Comparison of ENCODE assay signal across 18 cellular contexts in genomic region chr12:120099738-120100137, GRCh38. TPM values are rescaled to one million over a fixed set of nuclear protein-coding genes. Genes with fewer than 3 reads are reported as not detected.
DNase-seq lines count a peak whose midpoint lies in the region; ATAC-seq, FAIRE-seq and TF ChIP-seq lines count a peak whose summit lies in the region.
"Had no signal": no experiment of that assay in that cellular context is flagged by ENCODE, and none has a peak within 500 bp of the region (broad histone marks: within the 10 kb centered on the region; RNA-seq: fewer than 3 reads in every experiment).

No MANE protein-coding gene starts in this region.

- no peak for DNase-seq in T-helper 1 cell
- no peak for DNase-seq in CD4-positive, alpha-beta T cell
- DNase-seq in astrocyte (ENCODE audit: low read depth), result no peak
- DNase-seq in neuronal stem cell (ENCODE audit: low spot score), result no peak
- no peak for DNase-seq in activated CD8-positive, alpha-beta memory T cell treated with anti-CD3 and anti-CD28 coated beads for 24 hours
- DNase-seq in left lobe of liver (ENCODE audit: low spot score), result no peak
- DNase-seq in NCI-H82 (lab: John Stamatoyannopoulos, UW), result no peak
- DNase-seq: Caco-2, DMS53, IMR-90, Kasumi-1, NCI-H187 treated with DMSO at 0.1 percent for 48 hours, NCI-H2171 treated with DMSO at 0.1 percent for 48 hours, NCI-H510A had no signal

- H3K4ac ChIP-seq in neuronal stem cell (ENCODE audit: low read length), result no peak overlapping the region

- peak overlapping the region; percentile 39 for H3K27ac Mint-ChIP-seq in T-helper 1 cell treated with Interleukin-12 subunit alpha and Interleukin-12 subunit beta and Interleukin-4 antibody, amounts not matched to agents 30 μg/mL and 1 μg/mL, for 36 hours
- H3K27ac Mint-ChIP-seq in CD4-positive, alpha-beta T cell, result no peak overlapping the region
- peak overlapping the region; percentile 58 for H3K27ac Mint-ChIP-seq in astrocyte (ENCODE audit: unreplicated experiment)

- H3K18ac ChIP-seq in neuronal stem cell (ENCODE audit: low read length), result no peak overlapping the region

- no peak overlapping the region for H2BK5ac ChIP-seq in neuronal stem cell (ENCODE audit: low read length)

- H3K36me3 Mint-ChIP-seq in T-helper 1 cell treated with Interleukin-12 subunit alpha and Interleukin-12 subunit beta and Interleukin-4 antibody, amounts not matched to agents 30 μg/mL and 1 μg/mL, for 36 hours (ENCODE audit: low read depth), result peaks cover 16% of the 10 kb centered on the region
- H3K36me3 Mint-ChIP-seq in CD4-positive, alpha-beta T cell (ENCODE audit: low read depth), result peaks cover 79% of the 10 kb centered on the region
- peaks cover 9% of the 10 kb centered on the region for H3K36me3 Mint-ChIP-seq in astrocyte (ENCODE audit: low read depth, unreplicated experiment)

- peaks cover 19% of the 10 kb centered on the region for H3K36me3 ChIP-seq in astrocyte (ENCODE audit: insufficient read depth, low read length)
- H3K36me3 ChIP-seq in neuronal stem cell (replicated peaks in 1 of 2; ENCODE audit: control insufficient read depth in 2 of 2, insufficient read depth in 2 of 2, low read length in 2 of 2), result peaks cover 23 to 79% of the 10 kb centered on the region in 2 donors

- no CpG with 5 or more reads among the region's 11 CpGs for WGBS in neuronal stem cell (ENCODE audit: extremely low coverage in 2 of 2, insufficient read length in 2 of 2, insufficient replicate concordance in 1 of 2), 2 donors

- H3K4me1 ChIP-seq in astrocyte (ENCODE audit: insufficient read depth, low read length) (peaks cover 4% of the 10 kb centered on the region), neuronal stem cell (ENCODE audit: control insufficient read depth in 2 of 2, insufficient read depth in 1 of 2, low read depth in 1 of 2, low read length in 2 of 2) (peaks cover 10 to 18% of the 10 kb centered on the region in 2 donors)
- H3K4me1 ChIP-seq: HAP-1 had no signal

- CTCF ChIA-PET in CD4-positive, alpha-beta T cell (lab: Charles Lee), result interaction anchor here (1.6 kb wide), 1 partner anchor 13 kb away, joined by 6 read pairs; no protein-coding TSS in a partner anchor

- no peak overlapping the region for H2AK5ac ChIP-seq in neuronal stem cell (ENCODE audit: low read depth, low read length)

- H3K4me3 ChIP-seq in astrocyte (ENCODE audit: insufficient read depth, low read depth, low read length) (no peak overlapping the region), neuronal stem cell (ENCODE audit: low read length in 2 of 2) (no peak overlapping the region)
- H3K4me3 ChIP-seq: HAP-1 had no signal

- peaks cover 17% of the 10 kb centered on the region for H3K79me1 ChIP-seq in neuronal stem cell (ENCODE audit: low read depth, low read length)

- H3K9ac ChIP-seq in astrocyte (ENCODE audit: low read length), result no peak overlapping the region
- H3K9ac ChIP-seq in neuronal stem cell (ENCODE audit: low read depth, low read length, poor library complexity), result no peak overlapping the region

- H4K91ac ChIP-seq in neuronal stem cell (ENCODE audit: low read depth, low read length, poor library complexity), result no peak overlapping the region

- no peak for TF ChIP-seq CTCF in CD4-positive, alpha-beta T cell (IDR thresholded peaks at IDR 0.05)
- TF ChIP-seq CTCF in astrocyte (IDR thresholded peaks at IDR 0.05; ENCODE audit: insufficient read depth, low read depth, low read length), result no peak

- FAIRE-seq in astrocyte (lab: Jason Lieb, UNC), result no peak
- FAIRE-seq: RCC 7860 had no signal

- no peak overlapping the region for H3K23ac ChIP-seq in neuronal stem cell (ENCODE audit: low read depth, low read length, poor library complexity)

- H3K27ac ChIP-seq in CD4-positive, alpha-beta T cell (ENCODE audit: low read depth, low read length), result peak overlapping the region; percentile 10
- no peak overlapping the region for H3K27ac ChIP-seq in astrocyte (ENCODE audit: low read depth, low read length)
- H3K27ac ChIP-seq in neuronal stem cell (replicated peaks; ENCODE audit: low read length), result no peak overlapping the region
- H3K27ac ChIP-seq: 22Rv1 had no signal

- no peaks in the 10 kb centered on the region for H3K27me3 Mint-ChIP-seq in T-helper 1 cell treated with Interleukin-12 subunit alpha and Interleukin-12 subunit beta and Interleukin-4 antibody, amounts not matched to agents 30 μg/mL and 1 μg/mL, for 36 hours (ENCODE audit: low read depth)
- no peaks in the 10 kb centered on the region for H3K27me3 Mint-ChIP-seq in CD4-positive, alpha-beta T cell
- no peaks in the 10 kb centered on the region for H3K27me3 Mint-ChIP-seq in astrocyte (ENCODE audit: low read depth, unreplicated experiment)

- H3K9me3 ChIP-seq in CD4-positive, alpha-beta T cell (ENCODE audit: control insufficient read depth, low read length), result no peaks in the 10 kb centered on the region
- H3K9me3 ChIP-seq in astrocyte (ENCODE audit: insufficient read depth, low read depth, low read length) (no peaks in the 10 kb centered on the region), neuronal stem cell (replicated peaks in 1 of 2; ENCODE audit: control insufficient read depth in 2 of 2, insufficient read depth in 1 of 2, low read depth in 1 of 2, low read length in 2 of 2) (peaks cover 0 to 3% of the 10 kb centered on the region in 2 donors)
- H3K9me3 ChIP-seq: Caco-2, HAP-1 had no signal

- H4K20me1 ChIP-seq in astrocyte (ENCODE audit: insufficient read depth, low read length), result peaks cover 84% of the 10 kb centered on the region

- H3K9me3 Mint-ChIP-seq in T-helper 1 cell treated with Interleukin-12 subunit alpha and Interleukin-12 subunit beta and Interleukin-4 antibody, amounts not matched to agents 30 μg/mL and 1 μg/mL, for 36 hours, result no peaks in the 10 kb centered on the region
- H3K9me3 Mint-ChIP-seq in CD4-positive, alpha-beta T cell, result no peaks in the 10 kb centered on the region
- H3K9me3 Mint-ChIP-seq in astrocyte (ENCODE audit: unreplicated experiment), result no peaks in the 10 kb centered on the region

- no peak overlapping the region for H4K8ac ChIP-seq in neuronal stem cell (ENCODE audit: low read depth, low read length)

- intact Hi-C loops in CD4-positive, alpha-beta T cell (cut with DNase I, micrococcal nuclease), result no loop called here

- H3K4me1 Mint-ChIP-seq in T-helper 1 cell treated with Interleukin-12 subunit alpha and Interleukin-12 subunit beta and Interleukin-4 antibody, amounts not matched to agents 30 μg/mL and 1 μg/mL, for 36 hours (ENCODE audit: low read depth), result peaks cover 8% of the 10 kb centered on the region
- H3K4me1 Mint-ChIP-seq in CD4-positive, alpha-beta T cell (ENCODE audit: low read depth), result peaks cover 11% of the 10 kb centered on the region
- H3K4me1 Mint-ChIP-seq in astrocyte (ENCODE audit: low read depth, unreplicated experiment), result peaks cover 4% of the 10 kb centered on the region

- H3K4me3 Mint-ChIP-seq in T-helper 1 cell treated with Interleukin-12 subunit alpha and Interleukin-12 subunit beta and Interleukin-4 antibody, amounts not matched to agents 30 μg/mL and 1 μg/mL, for 36 hours, result no peak overlapping the region
- H3K4me3 Mint-ChIP-seq in CD4-positive, alpha-beta T cell, result no peak overlapping the region
- H3K4me3 Mint-ChIP-seq in astrocyte (ENCODE audit: unreplicated experiment), result no peak overlapping the region

- H3K79me2 ChIP-seq in astrocyte (ENCODE audit: insufficient read depth, low read length), result peaks cover 65% of the 10 kb centered on the region

- H3K27me3 ChIP-seq in CD4-positive, alpha-beta T cell (ENCODE audit: control insufficient read depth, insufficient read depth, low read length), result no peaks in the 10 kb centered on the region
- H3K27me3 ChIP-seq in astrocyte (ENCODE audit: insufficient read depth, low read length) (no peaks in the 10 kb centered on the region), neuronal stem cell (ENCODE audit: control insufficient read depth in 3 of 3, insufficient read depth in 3 of 3, low read depth in 1 of 3, low read length in 3 of 3) (no peaks in the 10 kb centered on the region)

- POLR2A ChIA-PET in CD4-positive, alpha-beta T cell (lab: Charles Lee), result interaction anchor here (1.1 to 1.8 kb wide), 2 partner anchors 18 to 192 kb away, joined by 4 read pairs; partner anchors contain the start of gene RNU4-2

- no peak overlapping the region for H2BK12ac ChIP-seq in neuronal stem cell (ENCODE audit: low read length)

- ATAC-seq in CD4-positive, alpha-beta T cell (ENCODE audit: poor library complexity), result no peak
- ATAC-seq in left lobe of liver, result no peak

- H2BK120ac ChIP-seq in neuronal stem cell (ENCODE audit: low read depth, low read length), result no peak overlapping the region

- H2BK15ac ChIP-seq in neuronal stem cell (ENCODE audit: low read length), result no peak overlapping the region

- peak overlapping the region; percentile 31 for H3K14ac ChIP-seq in neuronal stem cell (ENCODE audit: low read length)

- H3K4me2 ChIP-seq in astrocyte (ENCODE audit: low read length) (no peak overlapping the region), neuronal stem cell (ENCODE audit: insufficient read depth, low read length, poor library complexity, severe bottlenecking) (no peak overlapping the region)

- H2AFZ ChIP-seq in astrocyte (ENCODE audit: low read depth, low read length) (no peak overlapping the region), neuronal stem cell (ENCODE audit: low read length) (no peak overlapping the region)

RNA-seq across cellular contexts. Expression of gene RAB35, which starts 16.8 kb away (rescaled TPM):
- 10 to 100 TPM; 49.7 to 53.8 TPM for total RNA-seq in CD4-positive, alpha-beta T cell
- total RNA-seq in astrocyte (49.0 and 63.3 TPM in 2 replicates), left lobe of liver (16.1 TPM)
- polyA plus RNA-seq in neuronal stem cell (2013, experiment 1 of 2), result 26.6 TPM
- 25.6 TPM for polyA plus RNA-seq in neuronal stem cell (2013, experiment 2 of 2)
